Comparison of ENCODE assay signal across 20 cellular contexts in genomic region chr4:27017623-27018022, GRCh38.
"Had no signal": no experiment of that assay in that cellular context is flagged by ENCODE, and none has a peak within 500 bp of the region (broad histone marks: within the 10 kb centered on the region; RNA-seq: fewer than 3 reads in every experiment).

No MANE protein-coding gene starts in this region.

- H3K27me3 ChIP-seq: foreskin keratinocyte, left lung, pancreas had no signal

- H3K4me1 ChIP-seq: foreskin keratinocyte, left lung, pancreas had no signal

- H3K27ac ChIP-seq: foreskin keratinocyte, left lung, pancreas, thoracic aorta, VCaP had no signal

- ATAC-seq: foreskin keratinocyte, left lung, pancreas, right cardiac atrium, SK-N-SH treated with all-trans-retinoic acid at 6 μM for 48 hours had no signal

- H3K4me1 Mint-ChIP-seq: brain had no signal

- DNase-seq: activated CD4-positive, CD25-positive, alpha-beta regulatory T cell treated with anti-CD3 and anti-CD28 coated beads, Interleukin-2, amount 50 U/mL, for 72 hours; aorta; effector CD4-positive, alpha-beta T cell; foreskin keratinocyte; kidney glomerular epithelial cell; midbrain; pancreas; right cardiac atrium; stimulated activated CD4-positive, alpha-beta T cell treated with anti-CD3 and anti-CD28 coated beads, Interleukin-12 subunit alpha, Interleukin-12 subunit beta, amount 100 ng/mL, for 4 hours had no signal

- H3K9me3 Mint-ChIP-seq: dendritic cell treated with granulocyte-macrophage colony-stimulating factor and Interleukin-4, amounts not matched to agents 40 ng/mL and 50 ng/mL, for 4 days; nephron; type B pancreatic cell had no signal

- H3K27me3 Mint-ChIP-seq: activated CD8-positive, alpha-beta memory T cell treated with anti-CD3 and anti-CD28 coated beads, Interleukin-2, amount 10 ng/mL, durations not matched to agents 7 days and 5 days; brain; dendritic cell treated with granulocyte-macrophage colony-stimulating factor and Interleukin-4, amounts not matched to agents 40 ng/mL and 50 ng/mL, for 4 days; type B pancreatic cell had no signal

- H3K9me3 ChIP-seq: left lung, pancreas, thoracic aorta had no signal

- H3K27ac Mint-ChIP-seq: activated CD8-positive, alpha-beta memory T cell treated with anti-CD3 and anti-CD28 coated beads, Interleukin-2, amount 10 ng/mL, durations not matched to agents 7 days and 5 days; brain; dendritic cell treated with granulocyte-macrophage colony-stimulating factor and Interleukin-4, amounts not matched to agents 40 ng/mL and 50 ng/mL, for 4 days; nephron; T-helper 2 cell treated with Interferon-gamma antibody and Interleukin-4, amounts not matched to agents 5 μg/mL and 100 μg/mL, for 36 hours; type B pancreatic cell had no signal

- H3K4me3 ChIP-seq: left lung, lung, pancreas, thoracic aorta had no signal

- H3K4me3 Mint-ChIP-seq: activated CD8-positive, alpha-beta memory T cell treated with anti-CD3 and anti-CD28 coated beads, Interleukin-2, amount 10 ng/mL, durations not matched to agents 7 days and 5 days; brain; dendritic cell treated with granulocyte-macrophage colony-stimulating factor and Interleukin-4, amounts not matched to agents 40 ng/mL and 50 ng/mL, for 4 days; nephron; T-helper 2 cell treated with Interferon-gamma antibody and Interleukin-4, amounts not matched to agents 5 μg/mL and 100 μg/mL, for 36 hours; type B pancreatic cell had no signal
